In the genomic region with DNA sequence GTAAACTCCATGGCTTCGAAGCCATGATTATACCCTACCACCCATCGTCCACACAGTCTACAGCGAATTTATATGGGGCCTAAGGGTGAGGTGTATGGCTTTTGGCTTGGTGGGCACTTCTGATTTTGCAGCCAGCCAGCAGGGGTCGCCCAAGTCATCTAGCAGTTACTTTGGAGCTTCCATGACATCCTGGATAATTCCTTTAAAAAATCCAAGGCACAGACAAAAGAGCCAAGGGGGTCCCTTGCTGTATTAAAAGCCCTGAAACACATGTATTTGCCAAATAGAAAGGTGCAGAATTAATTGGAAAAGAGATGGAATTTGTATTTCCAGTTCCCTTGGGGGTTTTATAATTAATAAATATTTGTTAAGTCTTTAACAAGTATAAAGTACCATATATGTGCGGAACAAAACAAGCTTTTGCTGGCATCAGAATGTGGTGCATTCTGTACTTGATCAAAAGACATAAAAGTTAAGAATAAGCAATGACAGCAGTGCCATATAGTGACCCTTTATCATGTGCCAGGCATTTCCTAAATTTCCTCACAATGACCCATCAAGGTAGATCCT, we compare ENCODE assay signal across 8 cellular contexts.
DNase-seq lines count a peak whose midpoint lies in the region; ATAC-seq, FAIRE-seq and TF ChIP-seq lines count a peak whose summit lies in the region.

No MANE protein-coding gene starts in this region.

- H3K27ac ChIP-seq in GM23248 (no peak overlapping the region), K562 (ENCODE audit: extremely low read depth, low read depth, low read length) (no peak overlapping the region)

- no peaks in the 10 kb centered on the region for H3K36me3 ChIP-seq in GM23248 (ENCODE audit: low read depth)
- no peaks in the 10 kb centered on the region for H3K36me3 ChIP-seq in NT2/D1 (ENCODE audit: insufficient read depth, insufficient read length, low read length)
- H3K36me3 ChIP-seq in K562 (ENCODE audit: control insufficient read depth, insufficient read depth, low read length), result no peaks in the 10 kb centered on the region

- peak; percentile 81 for FAIRE-seq in K562 (lab: Jason Lieb, UNC)

- no peaks in the 10 kb centered on the region for H3K9me1 ChIP-seq in K562 (ENCODE audit: control insufficient read depth, insufficient read depth, low read length)

- CTCF ChIA-PET in K562 (lab: Yijun Ruan, JAX; ENCODE audit: low intra/inter-chr PET ratio), result interaction anchor here (0.7 to 3.0 kb wide), 3 partner anchors 390 to 543 kb away, joined by 3 to 29 read pairs (median 4); no protein-coding TSS in a partner anchor

- no peaks in the 10 kb centered on the region for H3F3A ChIP-seq in GM23248 (ENCODE audit: insufficient read depth)

- H2AFZ ChIP-seq in GM23248, result no peak overlapping the region
- H2AFZ ChIP-seq in K562 (ENCODE audit: low read depth, low read length), result no peak overlapping the region

- no peak overlapping the region for H3K27ac Mint-ChIP-seq in immature natural killer cell
- no peak overlapping the region for H3K27ac Mint-ChIP-seq in stimulated activated naive B cell treated with anti-CD40 and anti-IgM and Interleukin-4, amounts not matched to agents 10 μg/mL and 1 μg/mL and 100 μg/mL, for 72 hours

- no peaks in the 10 kb centered on the region for H3K27me3 ChIP-seq in GM23248 (replicated peaks; ENCODE audit: insufficient read depth)
- no peaks in the 10 kb centered on the region for H3K27me3 ChIP-seq in NT2/D1 (ENCODE audit: insufficient read depth, insufficient read length)
- H3K27me3 ChIP-seq in K562 (ENCODE audit: control insufficient read depth in 2 of 2, insufficient read depth in 2 of 2, low read length in 2 of 2), result no peaks in the 10 kb centered on the region

- no peaks in the 10 kb centered on the region for H4K20me1 ChIP-seq in GM23248 (ENCODE audit: insufficient read depth)
- no peaks in the 10 kb centered on the region for H4K20me1 ChIP-seq in K562 (replicated peaks; ENCODE audit: control insufficient read depth, insufficient read depth, low read length)

- TF ChIP-seq CTCF in K562 (IDR thresholded peaks at IDR 0.05 in 2 of 3, conservative IDR thresholded peaks at IDR 0.05 in 1 of 3; ENCODE audit: insufficient read depth in 2 of 3, low read depth in 1 of 3, low read length in 3 of 3), result peak; percentile 64 to 79 (median 75)

- H3K4me3 ChIP-seq in GM23248, result no peak overlapping the region
- H3K4me3 ChIP-seq in NT2/D1 (ENCODE audit: insufficient read length, low read depth), result no peak overlapping the region
- no peak overlapping the region for H3K4me3 ChIP-seq in K562

- intact Hi-C loops in K562 (cut with micrococcal nuclease), result loop anchor here (1.0 to 2.0 kb wide), 2 partner anchors 391 to 542 kb away; no protein-coding TSS in a partner anchor

- POLR2A ChIA-PET in K562 (lab: Yijun Ruan, JAX), result no interaction called here

- H3K9ac ChIP-seq in GM23248, result no peak overlapping the region
- no peak overlapping the region for H3K9ac ChIP-seq in NT2/D1 (ENCODE audit: insufficient read length, low read depth)
- no peak overlapping the region for H3K9ac ChIP-seq in K562 (ENCODE audit: insufficient read depth in 1 of 2, low read depth in 2 of 2, low read length in 2 of 2)

- no TSS peak for BruUV-seq in K562 (replicated peaks; lab: Mats Ljungman, UMichigan)

- no peaks in the 10 kb centered on the region for H3K9me2 ChIP-seq in GM23248 (ENCODE audit: insufficient read depth)

- TF ChIP-seq RAD21 in K562 (CRISPR knock-in tag; conservative IDR thresholded peaks at IDR 0.05 in 1 of 2, IDR thresholded peaks at IDR 0.05 in 1 of 2), result peak; percentile 68 to 77

- H3K9me3 ChIP-seq in GM23248 (ENCODE audit: low read depth) (no peaks in the 10 kb centered on the region), NT2/D1 (ENCODE audit: insufficient read depth, low read length) (no peaks in the 10 kb centered on the region), K562 (replicated peaks; ENCODE audit: control insufficient read depth, insufficient read depth, low read depth, low read length) (no peaks in the 10 kb centered on the region)

- DNase-seq in Ammon's horn (ENCODE audit: low spot score) (peak; percentile 70), GM23248 (peak; percentile 72), NT2/D1 (ENCODE audit: low read depth, low spot score) (peak; percentile 55), K562 (ENCODE audit: extremely low read depth in 1 of 4, low spot score in 3 of 4) (peak; percentile 29 to 63 (median 42)), immature natural killer cell (peak in 2 of 3 donors; percentile 2 to 7)
- DNase-seq in stimulated activated CD4-positive, alpha-beta T cell treated with anti-CD3 and anti-CD28 coated beads, Interleukin-1b, Interleukin-23, amount 100 ng/mL, for 48 hours, result peak; percentile 15
- no peak for DNase-seq in stimulated activated naive B cell treated with anti-CD40 and anti-IgM and Interleukin-4, amounts not matched to agents 10 μg/mL and 1 μg/mL and 100 μg/mL, for 72 hours

- H3K4me1 ChIP-seq in GM23248 (ENCODE audit: insufficient read depth), result peaks cover 17% of the 10 kb centered on the region
- no peaks in the 10 kb centered on the region for H3K4me1 ChIP-seq in NT2/D1 (ENCODE audit: insufficient read depth, insufficient read length)
- H3K4me1 ChIP-seq in K562 (replicated peaks in 1 of 2; ENCODE audit: control insufficient read depth in 2 of 2, insufficient read depth in 2 of 2, low read length in 2 of 2), result no peaks in the 10 kb centered on the region; a peak in 2 of 5 replicates

- TF ChIP-seq EP300 in K562 (IDR thresholded peaks at IDR 0.05; ENCODE audit: low read length), result no peak

- no peaks in the 10 kb centered on the region for H3K4me1 Mint-ChIP-seq in immature natural killer cell
- no peaks in the 10 kb centered on the region for H3K4me1 Mint-ChIP-seq in stimulated activated naive B cell treated with anti-CD40 and anti-IgM and Interleukin-4, amounts not matched to agents 10 μg/mL and 1 μg/mL and 100 μg/mL, for 72 hours

- H3K9me3 Mint-ChIP-seq in immature natural killer cell, result no peaks in the 10 kb centered on the region
- no peaks in the 10 kb centered on the region for H3K9me3 Mint-ChIP-seq in stimulated activated naive B cell treated with anti-CD40 and anti-IgM and Interleukin-4, amounts not matched to agents 10 μg/mL and 1 μg/mL and 100 μg/mL, for 72 hours

- H3K4me3 Mint-ChIP-seq in immature natural killer cell, result no peak overlapping the region
- H3K4me3 Mint-ChIP-seq in stimulated activated naive B cell treated with anti-CD40 and anti-IgM and Interleukin-4, amounts not matched to agents 10 μg/mL and 1 μg/mL and 100 μg/mL, for 72 hours, result no peak overlapping the region

- TF ChIP-seq POLR2A in K562 (conservative IDR thresholded peaks at IDR 0.05), result no peak

- ATAC-seq in K562 (peak; percentile 61; the same call in 2 of the 3 replicates), GM19351 (IDR thresholded peaks at IDR 0.05; ENCODE audit: unreplicated experiment) (no peak)
- ATAC-seq in stimulated activated naive B cell treated with anti-CD40 and anti-IgM and Interleukin-4, amounts not matched to agents 10 μg/mL and 1 μg/mL and 100 μg/mL, for 72 hours (replicated peaks), result no peak

- no peaks in the 10 kb centered on the region for H3K36me3 Mint-ChIP-seq in immature natural killer cell
- H3K36me3 Mint-ChIP-seq in stimulated activated naive B cell treated with anti-CD40 and anti-IgM and Interleukin-4, amounts not matched to agents 10 μg/mL and 1 μg/mL and 100 μg/mL, for 72 hours, result no peaks in the 10 kb centered on the region

- in situ Hi-C loops in GM23248 (cut with MboI) (loop anchor here (10.0 kb wide), 2 partner anchors 383 to 533 kb away; no protein-coding TSS in a partner anchor), K562 (cut with MboI) (loop anchor here (5.0 to 10.0 kb wide), 2 partner anchors 550 to 773 kb away; no protein-coding TSS in a partner anchor)

- no peaks in the 10 kb centered on the region for H3K79me2 ChIP-seq in GM23248 (ENCODE audit: insufficient read depth)
- no peaks in the 10 kb centered on the region for H3K79me2 ChIP-seq in K562 (ENCODE audit: control insufficient read depth, insufficient read depth, low read length)

- peaks cover 0 to 4% (median 2%) of the 10 kb centered on the region in 3 donors for H3K27me3 Mint-ChIP-seq in immature natural killer cell (ENCODE audit: low read depth in 3 of 3)
- no peaks in the 10 kb centered on the region for H3K27me3 Mint-ChIP-seq in stimulated activated naive B cell treated with anti-CD40 and anti-IgM and Interleukin-4, amounts not matched to agents 10 μg/mL and 1 μg/mL and 100 μg/mL, for 72 hours

- WGBS in GM23248 (ENCODE audit: low coverage in 1 of 2, low lambda C conversion rate in 2 of 2, missing lambda C conversion rate in 2 of 2), 2 experiments, result 46 to 48% methylated on average over 5 of the region's 5 CpGs
- WGBS in K562 (ENCODE audit: insufficient coverage, low coverage, missing lambda C conversion rate), result 9% methylated on average over 5 of the region's 5 CpGs

- H3K4me2 ChIP-seq in GM23248 (ENCODE audit: unreplicated experiment), result no peak overlapping the region
- no peak overlapping the region for H3K4me2 ChIP-seq in K562 (ENCODE audit: insufficient read depth, low read length)

TF ChIP-seq in K562, 482 proteins besides CTCF, POLR2A, EP300 and RAD21:
- TF ChIP-seq STAG1 (CRISPR knock-in tag; IDR thresholded peaks at IDR 0.05; ENCODE audit: borderline replicate concordance) (peak; percentile 52; the same call in 1 of the 2 replicates), SMC3 (conservative IDR thresholded peaks at IDR 0.05; ENCODE audit: insufficient read depth, low read depth, low read length) (peak; percentile 65), KDM4B (IDR thresholded peaks at IDR 0.05; ENCODE audit: borderline replicate concordance in 2 of 2, low read depth in 1 of 2) (no peak)
- TF ChIP-seq, protein P1, sequence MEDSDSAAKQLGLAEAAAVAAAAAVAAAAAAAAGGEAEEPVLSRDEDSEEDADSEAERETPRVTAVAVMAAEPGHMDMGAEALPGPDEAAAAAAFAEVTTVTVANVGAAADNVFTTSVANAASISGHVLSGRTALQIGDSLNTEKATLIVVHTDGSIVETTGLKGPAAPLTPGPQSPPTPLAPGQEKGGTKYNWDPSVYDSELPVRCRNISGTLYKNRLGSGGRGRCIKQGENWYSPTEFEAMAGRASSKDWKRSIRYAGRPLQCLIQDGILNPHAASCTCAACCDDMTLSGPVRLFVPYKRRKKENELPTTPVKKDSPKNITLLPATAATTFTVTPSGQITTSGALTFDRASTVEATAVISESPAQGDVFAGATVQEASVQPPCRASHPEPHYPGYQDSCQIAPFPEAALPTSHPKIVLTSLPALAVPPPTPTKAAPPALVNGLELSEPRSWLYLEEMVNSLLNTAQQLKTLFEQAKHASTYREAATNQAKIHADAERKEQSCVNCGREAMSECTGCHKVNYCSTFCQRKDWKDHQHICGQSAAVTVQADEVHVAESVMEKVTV (CRISPR knock-in tag; IDR thresholded peaks at IDR 0.05), result peak; percentile 58; the same call in 1 of the 2 replicates
